ENCODE assay signal across 8 cellular contexts in genomic region chr1:50929376-50929958, GRCh38. TPM values are rescaled to one million over a fixed set of nuclear protein-coding genes. Genes with fewer than 3 reads are reported as not detected.
DNase-seq lines count a peak whose midpoint lies in the region; ATAC-seq, FAIRE-seq and TF ChIP-seq lines count a peak whose summit lies in the region.

No MANE protein-coding gene starts in this region.

- no peak for TF ChIP-seq POLR2A in H1 (IDR thresholded peaks at IDR 0.05; ENCODE audit: control extremely low read depth in 1 of 2, low read depth in 2 of 2, low read length in 2 of 2)

- no peak overlapping the region for H3K18ac ChIP-seq in H1 (ENCODE audit: extremely low read depth, low read length)

- H3K4ac ChIP-seq in H1 (replicated peaks; ENCODE audit: insufficient read length, low read depth, low read length): no peak overlapping the region

- no peak overlapping the region for H3K23ac ChIP-seq in H1 (ENCODE audit: insufficient read length)

- no peak overlapping the region for H4K5ac ChIP-seq in H1 (ENCODE audit: insufficient read length, low read depth, low read length)

- no peaks in the 10 kb centered on the region for H3K4me1 ChIP-seq in H1 (replicated peaks in 1 of 4; ENCODE audit: control insufficient read depth in 3 of 4, insufficient read depth in 4 of 4, low read length in 3 of 4)

- no peaks in the 10 kb centered on the region for H3K23me2 ChIP-seq in H1 (ENCODE audit: low read depth, low read length)

- no peaks in the 10 kb centered on the region for H3K9me3 ChIP-seq in H1 (ENCODE audit: insufficient read depth in 2 of 2, low read depth in 1 of 2, low read length in 1 of 2)

- peaks cover 13% of the 10 kb centered on the region for H3K36me3 Mint-ChIP-seq in neural crest cell (ENCODE audit: low read depth)

- CTCF ChIA-PET in H1 (lab: Charles Lee; ENCODE audit: partially characterized antibody): interaction anchor here (0.7 to 3.7 kb wide), 34 partner anchors 9 to 289 kb away, joined by 3 to 30 read pairs (median 4); partner anchors contain the start of gene FAF1

- H3K27ac ChIP-seq in 22Rv1 (no peak overlapping the region), H1 (ENCODE audit: low read depth, low read length) (no peak overlapping the region)

- ATAC-seq in GM21526 (IDR thresholded peaks at IDR 0.05; ENCODE audit: low FRiP score, unreplicated experiment): no peak

- H4K91ac ChIP-seq in H1 (replicated peaks; ENCODE audit: insufficient read length, low read length): no peak overlapping the region

- no peak overlapping the region for H2BK12ac ChIP-seq in H1 (ENCODE audit: low read depth, low read length)

- H2BK15ac ChIP-seq in H1 (ENCODE audit: low read length): no peak overlapping the region

- WGBS in H1 (ENCODE audit: extremely low coverage in 1 of 2, insufficient coverage in 1 of 2, insufficient read length in 1 of 2, insufficient replicate concordance in 2 of 2, low coverage in 1 of 2, low lambda C conversion rate in 2 of 2, missing lambda C conversion rate in 1 of 2), 2 experiments: 37% methylated on average over 2 of the region's 2 CpGs; no CpG with 5 or more reads in 1 of the 2 experiments

- peaks cover 0 to 36% of the 10 kb centered on the region in 2 experiments; a peak in 2 of 4 replicates for H3K79me2 ChIP-seq in H1 (ENCODE audit: control insufficient read depth in 1 of 2, insufficient read depth in 2 of 2, low read length in 2 of 2)

- H2BK5ac ChIP-seq in H1 (ENCODE audit: low read depth, low read length): no peak overlapping the region

- peaks cover 2% of the 10 kb centered on the region; the same call in 1 of the 2 replicates for H3K79me1 ChIP-seq in H1 (ENCODE audit: low read depth, low read length)

- no peak overlapping the region for H3K4me2 ChIP-seq in H1 (ENCODE audit: insufficient read depth in 1 of 2, low read depth in 2 of 2, low read length in 2 of 2)

- H3K56ac ChIP-seq in H1 (replicated peaks; ENCODE audit: insufficient read length, low read depth, low read length): no peak overlapping the region

- TF ChIP-seq CTCF in 22Rv1 (IDR thresholded peaks at IDR 0.05) (peak; percentile 79), GM12864 (IDR thresholded peaks at IDR 0.05; ENCODE audit: low read depth, low read length, missing control alignments) (peak; percentile 29), H1 (IDR thresholded peaks at IDR 0.05; ENCODE audit: control extremely low read depth in 1 of 3, insufficient read depth in 1 of 3, low read depth in 1 of 3, low read length in 3 of 3) (peak in 2 of 3 experiments; percentile 17 to 39; a peak in 2 of 4 replicates), neural crest cell (conservative IDR thresholded peaks at IDR 0.05) (peak; percentile 73)

- no peak overlapping the region for H3K4me3 Mint-ChIP-seq in neural crest cell

- peaks cover 2 to 3% of the 10 kb centered on the region in 2 experiments for H4K20me1 ChIP-seq in H1 (replicated peaks in 1 of 2; ENCODE audit: control insufficient read depth in 1 of 2, insufficient read depth in 2 of 2, low read length in 2 of 2)

- H3K27me3 ChIP-seq in H1 (replicated peaks in 1 of 4; ENCODE audit: control insufficient read depth in 3 of 4, extremely low read depth in 1 of 4, insufficient read depth in 3 of 4, low read length in 3 of 4): no peaks in the 10 kb centered on the region

- H2BK20ac ChIP-seq in H1 (ENCODE audit: low read length): no peak overlapping the region

- FAIRE-seq in H1 (lab: Jason Lieb, UNC): no peak

- no peaks in the 10 kb centered on the region for H3K4me1 Mint-ChIP-seq in neural crest cell

- H3K14ac ChIP-seq in H1 (ENCODE audit: insufficient read length): no peak overlapping the region

- no peak overlapping the region for H4K8ac ChIP-seq in H1 (ENCODE audit: extremely low read depth, insufficient read depth, low read length)

- peak in 1 of 2 experiments; percentile 32; a peak in 2 of 4 replicates for TF ChIP-seq RAD21 in H1 (IDR thresholded peaks at IDR 0.05 in 1 of 2, conservative IDR thresholded peaks at IDR 0.05 in 1 of 2; ENCODE audit: low read depth in 2 of 2, low read length in 2 of 2)

- no peak overlapping the region for H2AK5ac ChIP-seq in H1 (ENCODE audit: low read depth, low read length)

- H2BK120ac ChIP-seq in H1 (replicated peaks; ENCODE audit: low read depth, low read length): no peak overlapping the region

- peaks cover 7% of the 10 kb centered on the region for H3K9me3 Mint-ChIP-seq in neural crest cell

- H3K4me3 ChIP-seq in GM12864 (ENCODE audit: low read depth, low read length): no peak overlapping the region
- H3K4me3 ChIP-seq in H1 (ENCODE audit: extremely low read depth in 1 of 4, insufficient read depth in 2 of 4, low read depth in 3 of 4, low read length in 4 of 4): no peak overlapping the region

- TF ChIP-seq EP300 in H1 (IDR thresholded peaks at IDR 0.05; ENCODE audit: borderline replicate concordance in 1 of 2, low read depth in 2 of 2, low read length in 2 of 2): no peak

- DNase-seq in GM12864 (ENCODE audit: low read depth) (no peak), NCI-H69 (lab: John Stamatoyannopoulos, UW) (peak; percentile 38), H1 (ENCODE audit: low read depth in 1 of 2, low spot score in 2 of 2) (no peak), neural crest cell (ENCODE audit: low read depth, low spot score) (no peak), NOMO-1 treated with dmso at 0.1 percent for 144 hours (lab: John Stamatoyannopoulos, UW; ENCODE audit: unreplicated experiment) (no peak)
- DNase-seq in activated naive CD4-positive, alpha-beta T cell treated with Interleukin-2 at 50 U/mL for 16 hours: no peak

- H3K27me3 Mint-ChIP-seq in neural crest cell (ENCODE audit: low read depth): no peaks in the 10 kb centered on the region

- H3K27ac Mint-ChIP-seq in neural crest cell (ENCODE audit: unreplicated experiment): no peak overlapping the region

- POLR2A ChIA-PET in H1 (lab: Charles Lee; ENCODE audit: partially characterized antibody): interaction anchor here (1.0 kb wide), 1 partner anchor 43 kb away, joined by 3 read pairs; no protein-coding TSS in a partner anchor

- no peaks in the 10 kb centered on the region for H3K36me3 ChIP-seq in H1 (ENCODE audit: control insufficient read depth in 2 of 4, insufficient read depth in 4 of 4, low read length in 3 of 4)

- no peak overlapping the region for H2AFZ ChIP-seq in H1 (ENCODE audit: low read length)

- no peak overlapping the region for H3K9ac ChIP-seq in H1 (replicated peaks in 1 of 4; ENCODE audit: extremely low read depth in 1 of 4, low read depth in 3 of 4, low read length in 3 of 4)

TF ChIP-seq in H1, 55 proteins besides CTCF, POLR2A, EP300 and RAD21 (continues in another document):
- TF ChIP-seq SUZ12 (IDR thresholded peaks at IDR 0.05; ENCODE audit: low read length): no peak
- TF ChIP-seq, protein P1, sequence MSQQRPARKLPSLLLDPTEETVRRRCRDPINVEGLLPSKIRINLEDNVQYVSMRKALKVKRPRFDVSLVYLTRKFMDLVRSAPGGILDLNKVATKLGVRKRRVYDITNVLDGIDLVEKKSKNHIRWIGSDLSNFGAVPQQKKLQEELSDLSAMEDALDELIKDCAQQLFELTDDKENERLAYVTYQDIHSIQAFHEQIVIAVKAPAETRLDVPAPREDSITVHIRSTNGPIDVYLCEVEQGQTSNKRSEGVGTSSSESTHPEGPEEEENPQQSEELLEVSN (IDR thresholded peaks at IDR 0.05): no peak
- TF ChIP-seq HDAC2 (IDR thresholded peaks at IDR 0.05; ENCODE audit: borderline replicate concordance in 1 of 2, low read depth in 2 of 2, low read length in 2 of 2): no peak
- no peak for TF ChIP-seq TAF7 (optimal IDR thresholded peaks at IDR 0.05; ENCODE audit: borderline replicate concordance, low read depth, low read length)

RNA-seq across cellular contexts. Expression of gene FAF1, which starts 30.6 kb away (rescaled TPM):
- 63.9 and 65.9 TPM in 2 replicates for total RNA-seq in H1 (2021; fragmentation: NEBNext Ultra II Directional; extraction: Animal tissue kit (Norgen Biotek cat#: 25700))
- 5.9 and 10.8 TPM in 2 replicates for polyA plus RNA-seq in H1 (2011; rRNA removed)
- 16.2 TPM for polyA plus RNA-seq in H1 (2011; cell fraction: cytosol; rRNA removed)
- 4.7 TPM for polyA plus RNA-seq in H1 (2011; cell fraction: nucleus; rRNA removed)
- 41.9 to 60.7 TPM (median 46.5 TPM) in 4 replicates for polyA plus RNA-seq in H1 (2012, experiment 1 of 2)
- 7.3 TPM for polyA plus RNA-seq in H1 (2012, experiment 2 of 2)
- 21.9 TPM for polyA plus RNA-seq in H1 (2013, experiment 1 of 2)
- 23.1 TPM for polyA plus RNA-seq in H1 (2013, experiment 2 of 2)
- polyA minus RNA-seq in H1 (2011; rRNA and poly(A)+ RNA removed): 44.3 and 62.3 TPM in 2 replicates
- 19.8 TPM for polyA minus RNA-seq in H1 (2011; cell fraction: cytosol; rRNA and poly(A)+ RNA removed)
- 54.6 TPM for polyA minus RNA-seq in H1 (2011; cell fraction: nucleus; rRNA and poly(A)+ RNA removed)
- total RNA-seq in neural crest cell: 73.0 and 76.2 TPM in 2 replicates

RNA-seq across cellular contexts. Expression of gene CDKN2C, which starts 40.6 kb away (rescaled TPM):
- total RNA-seq in H1 (2021; fragmentation: NEBNext Ultra II Directional; extraction: Animal tissue kit (Norgen Biotek cat#: 25700)): not detected in 2 replicates
- polyA plus RNA-seq in H1 (2011; rRNA removed): 0.05 TPM in 1 of 2 replicates, not detected in the other
- not detected for polyA plus RNA-seq in H1 (2011; cell fraction: cytosol; rRNA removed)
- polyA plus RNA-seq in H1 (2011; cell fraction: nucleus; rRNA removed): 0.06 TPM
- polyA plus RNA-seq in H1 (2012, experiment 1 of 2): not detected in 4 replicates
- polyA plus RNA-seq in H1 (2012, experiment 2 of 2): not detected
- not detected for polyA plus RNA-seq in H1 (2013, experiment 1 of 2)
- polyA plus RNA-seq in H1 (2013, experiment 2 of 2): not detected
- not detected in 2 replicates for polyA minus RNA-seq in H1 (2011; rRNA and poly(A)+ RNA removed)
- 0.81 TPM for polyA minus RNA-seq in H1 (2011; cell fraction: cytosol; rRNA and poly(A)+ RNA removed)
- polyA minus RNA-seq in H1 (2011; cell fraction: nucleus; rRNA and poly(A)+ RNA removed): 0.50 TPM
- total RNA-seq in neural crest cell: 2.9 and 3.5 TPM in 2 replicates

Comparison
In these comparisons a context has a peak if more than half of its experiments do, and no peak if none do; other contexts are left out.
1. CTCF ChIP-seq: peak in every context shown above with its lines; median percentile 79 in 22Rv1; 73 in neural crest cell; 29 in GM12864; 28 in H1.